ENCODE assay signal across 1 cellular context in the genomic region with DNA sequence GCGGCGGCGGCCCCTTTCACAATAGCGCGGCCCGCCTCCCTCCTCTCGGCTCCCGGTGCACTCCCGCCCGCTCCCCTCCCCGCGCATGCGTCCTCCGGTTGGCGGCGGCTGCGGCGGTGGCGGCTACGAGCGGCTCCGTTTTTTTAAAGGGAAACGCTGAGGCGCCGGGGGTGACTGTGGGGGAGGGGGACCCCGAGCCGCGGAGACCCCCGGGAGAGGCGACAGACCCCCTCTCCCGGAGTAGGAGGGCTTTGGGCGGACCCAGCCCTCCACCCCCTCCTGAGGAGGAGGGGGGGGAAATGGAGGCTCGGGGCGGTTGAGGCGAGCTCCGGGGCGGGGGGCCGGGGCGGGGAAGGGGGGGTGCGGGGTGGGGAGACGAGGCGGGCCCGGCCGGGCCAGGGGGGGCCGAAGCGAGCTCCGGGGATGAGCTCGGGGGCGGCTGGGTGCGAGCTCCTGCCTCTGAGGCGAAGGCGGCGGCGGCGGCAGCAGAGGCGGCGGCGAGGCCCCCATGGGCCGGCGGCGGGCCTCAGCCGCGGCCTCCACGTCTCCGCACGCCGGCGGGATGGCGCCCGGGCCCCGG.
TF ChIP-seq lines count a peak whose summit lies in the region.

A gene with protein sequence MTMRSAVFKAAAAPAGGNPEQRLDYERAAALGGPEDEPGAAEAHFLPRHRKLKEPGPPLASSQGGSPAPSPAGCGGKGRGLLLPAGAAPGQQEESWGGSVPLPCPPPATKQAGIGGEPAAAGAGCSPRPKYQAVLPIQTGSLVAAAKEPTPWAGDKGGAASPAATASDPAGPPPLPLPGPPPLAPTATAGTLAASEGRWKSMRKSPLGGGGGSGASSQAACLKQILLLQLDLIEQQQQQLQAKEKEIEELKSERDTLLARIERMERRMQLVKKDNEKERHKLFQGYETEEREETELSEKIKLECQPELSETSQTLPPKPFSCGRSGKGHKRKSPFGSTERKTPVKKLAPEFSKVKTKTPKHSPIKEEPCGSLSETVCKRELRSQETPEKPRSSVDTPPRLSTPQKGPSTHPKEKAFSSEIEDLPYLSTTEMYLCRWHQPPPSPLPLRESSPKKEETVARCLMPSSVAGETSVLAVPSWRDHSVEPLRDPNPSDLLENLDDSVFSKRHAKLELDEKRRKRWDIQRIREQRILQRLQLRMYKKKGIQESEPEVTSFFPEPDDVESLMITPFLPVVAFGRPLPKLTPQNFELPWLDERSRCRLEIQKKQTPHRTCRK (plus strand): TSS at position 86 of the 580 bp plus-strand sequence. CDS start 642 bp downstream, outside the sequence.

TF ChIP-seq in HepG2, 621 proteins besides CTCF, POLR2A, EP300 and RAD21 (continued from another document and continues in another):
- TF ChIP-seq, protein P1, sequence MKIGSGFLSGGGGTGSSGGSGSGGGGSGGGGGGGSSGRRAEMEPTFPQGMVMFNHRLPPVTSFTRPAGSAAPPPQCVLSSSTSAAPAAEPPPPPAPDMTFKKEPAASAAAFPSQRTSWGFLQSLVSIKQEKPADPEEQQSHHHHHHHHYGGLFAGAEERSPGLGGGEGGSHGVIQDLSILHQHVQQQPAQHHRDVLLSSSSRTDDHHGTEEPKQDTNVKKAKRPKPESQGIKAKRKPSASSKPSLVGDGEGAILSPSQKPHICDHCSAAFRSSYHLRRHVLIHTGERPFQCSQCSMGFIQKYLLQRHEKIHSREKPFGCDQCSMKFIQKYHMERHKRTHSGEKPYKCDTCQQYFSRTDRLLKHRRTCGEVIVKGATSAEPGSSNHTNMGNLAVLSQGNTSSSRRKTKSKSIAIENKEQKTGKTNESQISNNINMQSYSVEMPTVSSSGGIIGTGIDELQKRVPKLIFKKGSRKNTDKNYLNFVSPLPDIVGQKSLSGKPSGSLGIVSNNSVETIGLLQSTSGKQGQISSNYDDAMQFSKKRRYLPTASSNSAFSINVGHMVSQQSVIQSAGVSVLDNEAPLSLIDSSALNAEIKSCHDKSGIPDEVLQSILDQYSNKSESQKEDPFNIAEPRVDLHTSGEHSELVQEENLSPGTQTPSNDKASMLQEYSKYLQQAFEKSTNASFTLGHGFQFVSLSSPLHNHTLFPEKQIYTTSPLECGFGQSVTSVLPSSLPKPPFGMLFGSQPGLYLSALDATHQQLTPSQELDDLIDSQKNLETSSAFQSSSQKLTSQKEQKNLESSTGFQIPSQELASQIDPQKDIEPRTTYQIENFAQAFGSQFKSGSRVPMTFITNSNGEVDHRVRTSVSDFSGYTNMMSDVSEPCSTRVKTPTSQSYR (CRISPR knock-in tag; IDR thresholded peaks at IDR 0.05; ENCODE audit: borderline replicate concordance): peak; percentile 66; the same call in 1 of the 2 replicates
- TF ChIP-seq SAP130 (CRISPR knock-in tag; IDR thresholded peaks at IDR 0.05; ENCODE audit: low read depth): peak; percentile 58
- TF ChIP-seq ZNF557 (CRISPR knock-in tag; IDR thresholded peaks at IDR 0.05): no peak
- TF ChIP-seq IRX3 (CRISPR knock-in tag; IDR thresholded peaks at IDR 0.05; ENCODE audit: borderline replicate concordance, low read depth): no peak
- TF ChIP-seq, protein P2, sequence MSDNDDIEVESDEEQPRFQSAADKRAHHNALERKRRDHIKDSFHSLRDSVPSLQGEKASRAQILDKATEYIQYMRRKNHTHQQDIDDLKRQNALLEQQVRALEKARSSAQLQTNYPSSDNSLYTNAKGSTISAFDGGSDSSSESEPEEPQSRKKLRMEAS (IDR thresholded peaks at IDR 0.05): peak; percentile 21; the same call in 1 of the 2 replicates
- 0 out of 2 replicates have a peak, but pooled peaks have one; percentile 28 for TF ChIP-seq ZNF703 (CRISPR knock-in tag; IDR thresholded peaks at IDR 0.05; ENCODE audit: borderline replicate concordance)
- 0 out of 2 replicates have a peak, but pooled peaks have one; percentile 10 for TF ChIP-seq NFKBIZ (CRISPR knock-in tag; IDR thresholded peaks at IDR 0.05)
- TF ChIP-seq, protein P3, sequence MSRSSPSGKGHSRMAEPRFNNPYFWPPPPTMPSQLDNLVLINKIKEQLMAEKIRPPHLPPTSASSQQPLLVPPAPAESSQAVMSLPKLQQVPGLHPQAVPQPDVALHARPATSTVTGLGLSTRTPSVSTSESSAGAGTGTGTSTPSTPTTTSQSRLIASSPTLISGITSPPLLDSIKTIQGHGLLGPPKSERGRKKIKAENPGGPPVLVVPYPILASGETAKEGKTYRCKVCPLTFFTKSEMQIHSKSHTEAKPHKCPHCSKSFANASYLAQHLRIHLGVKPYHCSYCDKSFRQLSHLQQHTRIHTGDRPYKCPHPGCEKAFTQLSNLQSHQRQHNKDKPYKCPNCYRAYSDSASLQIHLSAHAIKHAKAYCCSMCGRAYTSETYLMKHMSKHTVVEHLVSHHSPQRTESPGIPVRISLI (CRISPR knock-in tag; IDR thresholded peaks at IDR 0.05; ENCODE audit: borderline replicate concordance): peak; percentile 50; the same call in 1 of the 2 replicates
- TF ChIP-seq, protein P4, sequence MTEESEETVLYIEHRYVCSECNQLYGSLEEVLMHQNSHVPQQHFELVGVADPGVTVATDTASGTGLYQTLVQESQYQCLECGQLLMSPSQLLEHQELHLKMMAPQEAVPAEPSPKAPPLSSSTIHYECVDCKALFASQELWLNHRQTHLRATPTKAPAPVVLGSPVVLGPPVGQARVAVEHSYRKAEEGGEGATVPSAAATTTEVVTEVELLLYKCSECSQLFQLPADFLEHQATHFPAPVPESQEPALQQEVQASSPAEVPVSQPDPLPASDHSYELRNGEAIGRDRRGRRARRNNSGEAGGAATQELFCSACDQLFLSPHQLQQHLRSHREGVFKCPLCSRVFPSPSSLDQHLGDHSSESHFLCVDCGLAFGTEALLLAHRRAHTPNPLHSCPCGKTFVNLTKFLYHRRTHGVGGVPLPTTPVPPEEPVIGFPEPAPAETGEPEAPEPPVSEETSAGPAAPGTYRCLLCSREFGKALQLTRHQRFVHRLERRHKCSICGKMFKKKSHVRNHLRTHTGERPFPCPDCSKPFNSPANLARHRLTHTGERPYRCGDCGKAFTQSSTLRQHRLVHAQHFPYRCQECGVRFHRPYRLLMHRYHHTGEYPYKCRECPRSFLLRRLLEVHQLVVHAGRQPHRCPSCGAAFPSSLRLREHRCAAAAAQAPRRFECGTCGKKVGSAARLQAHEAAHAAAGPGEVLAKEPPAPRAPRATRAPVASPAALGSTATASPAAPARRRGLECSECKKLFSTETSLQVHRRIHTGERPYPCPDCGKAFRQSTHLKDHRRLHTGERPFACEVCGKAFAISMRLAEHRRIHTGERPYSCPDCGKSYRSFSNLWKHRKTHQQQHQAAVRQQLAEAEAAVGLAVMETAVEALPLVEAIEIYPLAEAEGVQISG (CRISPR knock-in tag; IDR thresholded peaks at IDR 0.05): 0 out of 2 replicates have a peak, but pooled peaks have one; percentile 12
- peak; percentile 72 for TF ChIP-seq CEBPG (CRISPR knock-in tag; IDR thresholded peaks at IDR 0.05)
- TF ChIP-seq, protein P5, sequence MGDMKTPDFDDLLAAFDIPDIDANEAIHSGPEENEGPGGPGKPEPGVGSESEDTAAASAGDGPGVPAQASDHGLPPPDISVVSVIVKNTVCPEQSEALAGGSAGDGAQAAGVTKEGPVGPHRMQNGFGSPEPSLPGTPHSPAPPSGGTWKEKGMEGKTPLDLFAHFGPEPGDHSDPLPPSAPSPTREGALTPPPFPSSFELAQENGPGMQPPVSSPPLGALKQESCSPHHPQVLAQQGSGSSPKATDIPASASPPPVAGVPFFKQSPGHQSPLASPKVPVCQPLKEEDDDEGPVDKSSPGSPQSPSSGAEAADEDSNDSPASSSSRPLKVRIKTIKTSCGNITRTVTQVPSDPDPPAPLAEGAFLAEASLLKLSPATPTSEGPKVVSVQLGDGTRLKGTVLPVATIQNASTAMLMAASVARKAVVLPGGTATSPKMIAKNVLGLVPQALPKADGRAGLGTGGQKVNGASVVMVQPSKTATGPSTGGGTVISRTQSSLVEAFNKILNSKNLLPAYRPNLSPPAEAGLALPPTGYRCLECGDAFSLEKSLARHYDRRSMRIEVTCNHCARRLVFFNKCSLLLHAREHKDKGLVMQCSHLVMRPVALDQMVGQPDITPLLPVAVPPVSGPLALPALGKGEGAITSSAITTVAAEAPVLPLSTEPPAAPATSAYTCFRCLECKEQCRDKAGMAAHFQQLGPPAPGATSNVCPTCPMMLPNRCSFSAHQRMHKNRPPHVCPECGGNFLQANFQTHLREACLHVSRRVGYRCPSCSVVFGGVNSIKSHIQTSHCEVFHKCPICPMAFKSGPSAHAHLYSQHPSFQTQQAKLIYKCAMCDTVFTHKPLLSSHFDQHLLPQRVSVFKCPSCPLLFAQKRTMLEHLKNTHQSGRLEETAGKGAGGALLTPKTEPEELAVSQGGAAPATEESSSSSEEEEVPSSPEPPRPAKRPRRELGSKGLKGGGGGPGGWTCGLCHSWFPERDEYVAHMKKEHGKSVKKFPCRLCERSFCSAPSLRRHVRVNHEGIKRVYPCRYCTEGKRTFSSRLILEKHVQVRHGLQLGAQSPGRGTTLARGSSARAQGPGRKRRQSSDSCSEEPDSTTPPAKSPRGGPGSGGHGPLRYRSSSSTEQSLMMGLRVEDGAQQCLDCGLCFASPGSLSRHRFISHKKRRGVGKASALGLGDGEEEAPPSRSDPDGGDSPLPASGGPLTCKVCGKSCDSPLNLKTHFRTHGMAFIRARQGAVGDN (CRISPR knock-in tag; IDR thresholded peaks at IDR 0.05): peak; percentile 57
- TF ChIP-seq TARDBP (CRISPR knock-in tag; IDR thresholded peaks at IDR 0.05): peak; percentile 37; the same call in 1 of the 2 replicates
- TF ChIP-seq, protein P6, sequence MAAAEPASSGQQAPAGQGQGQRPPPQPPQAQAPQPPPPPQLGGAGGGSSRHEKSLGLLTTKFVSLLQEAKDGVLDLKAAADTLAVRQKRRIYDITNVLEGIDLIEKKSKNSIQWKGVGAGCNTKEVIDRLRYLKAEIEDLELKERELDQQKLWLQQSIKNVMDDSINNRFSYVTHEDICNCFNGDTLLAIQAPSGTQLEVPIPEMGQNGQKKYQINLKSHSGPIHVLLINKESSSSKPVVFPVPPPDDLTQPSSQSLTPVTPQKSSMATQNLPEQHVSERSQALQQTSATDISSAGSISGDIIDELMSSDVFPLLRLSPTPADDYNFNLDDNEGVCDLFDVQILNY (CRISPR knock-in tag; conservative IDR thresholded peaks at IDR 0.05): no peak
- peak; percentile 79 for TF ChIP-seq MAZ (IDR thresholded peaks at IDR 0.05; ENCODE audit: borderline replicate concordance, low read depth, low read length)
- peak; percentile 39; the same call in 1 of the 2 replicates for TF ChIP-seq MAZ (CRISPR knock-in tag; IDR thresholded peaks at IDR 0.05; ENCODE audit: low read depth)
- TF ChIP-seq ZFY (CRISPR knock-in tag; IDR thresholded peaks at IDR 0.05): 0 out of 2 replicates have a peak, but pooled peaks have one; percentile 3
- TF ChIP-seq ZNF790 (CRISPR knock-in tag; IDR thresholded peaks at IDR 0.05; ENCODE audit: borderline replicate concordance): 0 out of 2 replicates have a peak, but pooled peaks have one; percentile 61
- TF ChIP-seq ARHGAP35 (CRISPR knock-in tag; IDR thresholded peaks at IDR 0.05; ENCODE audit: borderline replicate concordance): peak; percentile 35; the same call in 1 of the 2 replicates
- TF ChIP-seq SOX5 (CRISPR knock-in tag; IDR thresholded peaks at IDR 0.05; ENCODE audit: borderline replicate concordance): peak; percentile 12; the same call in 1 of the 2 replicates
- TF ChIP-seq SKI (IDR thresholded peaks at IDR 0.05; ENCODE audit: partially characterized antibody): peak; percentile 37
- TF ChIP-seq KMT2A (CRISPR knock-in tag; IDR thresholded peaks at IDR 0.05): no peak
- peak; percentile 57; the same call in 1 of the 2 replicates for TF ChIP-seq ZMAT3 (CRISPR knock-in tag; conservative IDR thresholded peaks at IDR 0.05)
- TF ChIP-seq, protein P7, sequence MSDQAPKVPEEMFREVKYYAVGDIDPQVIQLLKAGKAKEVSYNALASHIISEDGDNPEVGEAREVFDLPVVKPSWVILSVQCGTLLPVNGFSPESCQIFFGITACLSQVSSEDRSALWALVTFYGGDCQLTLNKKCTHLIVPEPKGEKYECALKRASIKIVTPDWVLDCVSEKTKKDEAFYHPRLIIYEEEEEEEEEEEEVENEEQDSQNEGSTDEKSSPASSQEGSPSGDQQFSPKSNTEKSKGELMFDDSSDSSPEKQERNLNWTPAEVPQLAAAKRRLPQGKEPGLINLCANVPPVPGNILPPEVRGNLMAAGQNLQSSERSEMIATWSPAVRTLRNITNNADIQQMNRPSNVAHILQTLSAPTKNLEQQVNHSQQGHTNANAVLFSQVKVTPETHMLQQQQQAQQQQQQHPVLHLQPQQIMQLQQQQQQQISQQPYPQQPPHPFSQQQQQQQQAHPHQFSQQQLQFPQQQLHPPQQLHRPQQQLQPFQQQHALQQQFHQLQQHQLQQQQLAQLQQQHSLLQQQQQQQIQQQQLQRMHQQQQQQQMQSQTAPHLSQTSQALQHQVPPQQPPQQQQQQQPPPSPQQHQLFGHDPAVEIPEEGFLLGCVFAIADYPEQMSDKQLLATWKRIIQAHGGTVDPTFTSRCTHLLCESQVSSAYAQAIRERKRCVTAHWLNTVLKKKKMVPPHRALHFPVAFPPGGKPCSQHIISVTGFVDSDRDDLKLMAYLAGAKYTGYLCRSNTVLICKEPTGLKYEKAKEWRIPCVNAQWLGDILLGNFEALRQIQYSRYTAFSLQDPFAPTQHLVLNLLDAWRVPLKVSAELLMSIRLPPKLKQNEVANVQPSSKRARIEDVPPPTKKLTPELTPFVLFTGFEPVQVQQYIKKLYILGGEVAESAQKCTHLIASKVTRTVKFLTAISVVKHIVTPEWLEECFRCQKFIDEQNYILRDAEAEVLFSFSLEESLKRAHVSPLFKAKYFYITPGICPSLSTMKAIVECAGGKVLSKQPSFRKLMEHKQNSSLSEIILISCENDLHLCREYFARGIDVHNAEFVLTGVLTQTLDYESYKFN (CRISPR knock-in tag; conservative IDR thresholded peaks at IDR 0.05): peak; percentile 52
- peak; percentile 54 for TF ChIP-seq PHF8 (CRISPR knock-in tag; IDR thresholded peaks at IDR 0.05)
- no peak for TF ChIP-seq ZNF121 (CRISPR knock-in tag; IDR thresholded peaks at IDR 0.05)
- TF ChIP-seq GABPB1 (CRISPR knock-in tag; IDR thresholded peaks at IDR 0.05): peak; percentile 65; the same call in 1 of the 2 replicates
- TF ChIP-seq, protein P8, sequence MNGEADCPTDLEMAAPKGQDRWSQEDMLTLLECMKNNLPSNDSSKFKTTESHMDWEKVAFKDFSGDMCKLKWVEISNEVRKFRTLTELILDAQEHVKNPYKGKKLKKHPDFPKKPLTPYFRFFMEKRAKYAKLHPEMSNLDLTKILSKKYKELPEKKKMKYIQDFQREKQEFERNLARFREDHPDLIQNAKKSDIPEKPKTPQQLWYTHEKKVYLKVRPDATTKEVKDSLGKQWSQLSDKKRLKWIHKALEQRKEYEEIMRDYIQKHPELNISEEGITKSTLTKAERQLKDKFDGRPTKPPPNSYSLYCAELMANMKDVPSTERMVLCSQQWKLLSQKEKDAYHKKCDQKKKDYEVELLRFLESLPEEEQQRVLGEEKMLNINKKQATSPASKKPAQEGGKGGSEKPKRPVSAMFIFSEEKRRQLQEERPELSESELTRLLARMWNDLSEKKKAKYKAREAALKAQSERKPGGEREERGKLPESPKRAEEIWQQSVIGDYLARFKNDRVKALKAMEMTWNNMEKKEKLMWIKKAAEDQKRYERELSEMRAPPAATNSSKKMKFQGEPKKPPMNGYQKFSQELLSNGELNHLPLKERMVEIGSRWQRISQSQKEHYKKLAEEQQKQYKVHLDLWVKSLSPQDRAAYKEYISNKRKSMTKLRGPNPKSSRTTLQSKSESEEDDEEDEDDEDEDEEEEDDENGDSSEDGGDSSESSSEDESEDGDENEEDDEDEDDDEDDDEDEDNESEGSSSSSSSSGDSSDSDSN (CRISPR knock-in tag; IDR thresholded peaks at IDR 0.05): peak; percentile 13; the same call in 1 of the 2 replicates
- peak; percentile 32; the same call in 1 of the 2 replicates for TF ChIP-seq MYC (CRISPR knock-in tag; IDR thresholded peaks at IDR 0.05; ENCODE audit: borderline replicate concordance)
- 0 out of 2 replicates have a peak, but pooled peaks have one; percentile 20 for TF ChIP-seq ZNF160 (CRISPR knock-in tag; IDR thresholded peaks at IDR 0.05)
- peak; percentile 35 for TF ChIP-seq AGO2 (optimal IDR thresholded peaks at IDR 0.05; ENCODE audit: low read depth, low read length)
- TF ChIP-seq ZNF891 (CRISPR knock-in tag; IDR thresholded peaks at IDR 0.05): peak; percentile 18; the same call in 1 of the 2 replicates
- TF ChIP-seq TAF1 (CRISPR knock-in tag; IDR thresholded peaks at IDR 0.05): 0 out of 2 replicates have a peak, but pooled peaks have one; percentile 43
